In the genomic region with DNA sequence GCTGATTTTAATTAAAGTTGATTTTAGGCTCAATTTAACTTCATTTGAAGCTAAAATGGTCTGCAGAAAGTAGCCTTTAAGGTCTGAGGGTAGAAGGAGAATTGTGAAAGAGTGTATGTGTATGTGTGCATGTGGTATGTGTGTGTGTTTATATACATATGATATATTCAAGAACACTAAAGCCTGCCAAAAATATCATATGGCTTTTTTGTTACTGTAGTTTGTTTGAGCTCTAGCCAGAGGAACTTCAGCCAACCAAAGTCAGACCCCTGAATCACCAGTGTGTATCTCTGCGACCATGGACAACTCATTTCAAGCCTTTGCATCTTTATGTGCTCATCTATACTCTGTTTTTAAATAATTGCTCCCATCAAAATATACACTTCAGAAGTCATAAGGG, we compare ENCODE assay signal across 23 cellular contexts.
"Had no signal": no experiment of that assay in that cellular context is flagged by ENCODE, and none has a peak within 500 bp of the region (broad histone marks: within the 10 kb centered on the region; RNA-seq: fewer than 3 reads in every experiment).

No MANE protein-coding gene starts in this region.

- H3K4me3 Mint-ChIP-seq: activated naive CD8-positive, alpha-beta T cell treated with anti-CD3 and anti-CD28 coated beads for 36 hours; endodermal cell; natural killer cell treated with Interleukin-12 subunit alpha and Interleukin-12 subunit beta and Interleukin-15 and Interleukin-18, amount 100 ng/mL, for 72 hours; stimulated activated naive CD8-positive, alpha-beta T cell treated with anti-CD3 and anti-CD28 coated beads, Interleukin-15, Interleukin-2, amounts not matched to agents 100 ng/mL and 50 ng/mL, for 24 hours had no signal

- DNase-seq: activated CD4-positive, alpha-beta T cell treated with anti-CD3 and anti-CD28 coated beads, Interleukin-2, amount 50 U/mL, for 48 hours; activated CD8-positive, alpha-beta memory T cell treated with anti-CD3 and anti-CD28 coated beads, Interleukin-2, amount 50 U/mL, for 48 hours; activated naive CD4-positive, alpha-beta T cell treated with Interleukin-2 at 50 U/mL for 16 hours; activated naive CD8-positive, alpha-beta T cell treated with anti-CD3 and anti-CD28 coated beads for 36 hours; activated T-cell treated with anti-CD3 and anti-CD28 coated beads, Interleukin-2, amount 50 U/mL, for 48 hours; amniotic stem cell; cortex of kidney; endodermal cell; esophagus squamous epithelium; head of caudate nucleus; islet precursor cell; left cardiac atrium; pancreas; right cardiac atrium; stimulated activated CD4-positive, alpha-beta T cell treated with anti-CD3 and anti-CD28 coated beads, Interleukin-4, amount 100 ng/mL, for 4 hours; substantia nigra; T-helper 2 cell; tibial artery; WERI-Rb-1 had no signal

- H3K27me3 Mint-ChIP-seq: activated naive CD8-positive, alpha-beta T cell treated with anti-CD3 and anti-CD28 coated beads for 36 hours; natural killer cell treated with Interleukin-12 subunit alpha and Interleukin-12 subunit beta and Interleukin-15 and Interleukin-18, amount 100 ng/mL, for 72 hours; stimulated activated naive CD8-positive, alpha-beta T cell treated with anti-CD3 and anti-CD28 coated beads, Interleukin-15, Interleukin-2, amounts not matched to agents 100 ng/mL and 50 ng/mL, for 24 hours had no signal

- H3K9me3 Mint-ChIP-seq: activated naive CD8-positive, alpha-beta T cell treated with anti-CD3 and anti-CD28 coated beads for 36 hours; endodermal cell; natural killer cell treated with Interleukin-12 subunit alpha and Interleukin-12 subunit beta and Interleukin-15 and Interleukin-18, amount 100 ng/mL, for 72 hours; stimulated activated naive CD8-positive, alpha-beta T cell treated with anti-CD3 and anti-CD28 coated beads, Interleukin-15, Interleukin-2, amounts not matched to agents 100 ng/mL and 50 ng/mL, for 24 hours had no signal

- H3K4me1 Mint-ChIP-seq: activated naive CD8-positive, alpha-beta T cell treated with anti-CD3 and anti-CD28 coated beads for 36 hours; endodermal cell had no signal

- H3K36me3 Mint-ChIP-seq: activated naive CD8-positive, alpha-beta T cell treated with anti-CD3 and anti-CD28 coated beads for 36 hours; natural killer cell treated with Interleukin-12 subunit alpha and Interleukin-12 subunit beta and Interleukin-15 and Interleukin-18, amount 100 ng/mL, for 72 hours had no signal

- H3K27ac Mint-ChIP-seq: activated naive CD8-positive, alpha-beta T cell treated with anti-CD3 and anti-CD28 coated beads for 36 hours; endodermal cell; natural killer cell treated with Interleukin-12 subunit alpha and Interleukin-12 subunit beta and Interleukin-15 and Interleukin-18, amount 100 ng/mL, for 72 hours; stimulated activated naive CD8-positive, alpha-beta T cell treated with anti-CD3 and anti-CD28 coated beads, Interleukin-15, Interleukin-2, amounts not matched to agents 100 ng/mL and 50 ng/mL, for 24 hours had no signal

- ATAC-seq: gastroesophageal sphincter; left cardiac atrium; natural killer cell treated with Interleukin-12 subunit alpha and Interleukin-12 subunit beta and Interleukin-15 and Interleukin-18, amount 100 ng/mL, for 72 hours; pancreas; right cardiac atrium had no signal

- H3K4me3 ChIP-seq: breast epithelium, esophagus squamous epithelium, gastroesophageal sphincter, pancreas, tibial artery had no signal
